In genomic region chr17:34823023-34823422, GRCh38 we compare ENCODE assay signal across 13 cellular contexts.
A peak's percentile ranks its signal among the peaks of the same experiment; 100 is the strongest.
DNase-seq lines count a peak whose midpoint lies in the region; ATAC-seq and TF ChIP-seq lines count a peak whose summit lies in the region.
"Had no signal": no experiment of that assay in that cellular context is flagged by ENCODE, and none has a peak within 500 bp of the region (broad histone marks: within the 10 kb centered on the region; RNA-seq: fewer than 3 reads in every experiment).

No MANE protein-coding gene starts in this region.

- H3K27me3 Mint-ChIP-seq in WTC11 (ENCODE audit: low read depth), result peaks cover 50% of the 10 kb centered on the region
- peaks cover 11% of the 10 kb centered on the region for H3K27me3 Mint-ChIP-seq in neural crest cell (ENCODE audit: low read depth)
- H3K27me3 Mint-ChIP-seq in stimulated activated memory B cell treated with anti-CD40 and anti-IgM and Interleukin-4, amounts not matched to agents 10 μg/mL and 1 μg/mL and 100 μg/mL, for 72 hours, result peaks cover 30% of the 10 kb centered on the region

- H3K4me3 ChIP-seq in HEK293 (ENCODE audit: low read depth, low read length), result no peak overlapping the region
- H3K4me3 ChIP-seq: HAP-1 had no signal

- H3K36me3 ChIP-seq in HEK293 (ENCODE audit: control insufficient read depth in 2 of 2, insufficient read depth in 1 of 2, low read length in 2 of 2), result no peaks in the 10 kb centered on the region
- H3K36me3 ChIP-seq: HAP-1 had no signal

- CTCF ChIA-PET in HEK293 (lab: Yijun Ruan, JAX), result interaction anchor here (1.1 kb wide), 1 partner anchor 303 kb away, joined by 3 read pairs; no protein-coding TSS in a partner anchor
- CTCF ChIA-PET in WTC11 (lab: Charles Lee), result no interaction called here

- ATAC-seq in WTC11 (no peak), HG03108 (IDR thresholded peaks at IDR 0.05; ENCODE audit: unreplicated experiment) (no peak)
- no peak for ATAC-seq in stimulated activated memory B cell treated with anti-CD40 and anti-IgM and Interleukin-4, amounts not matched to agents 10 μg/mL and 1 μg/mL and 100 μg/mL, for 72 hours

- no peak for TF ChIP-seq CTCF in HEK293 (tag by site-specific recombination; IDR thresholded peaks at IDR 0.05)
- TF ChIP-seq CTCF in WTC11 (IDR thresholded peaks at IDR 0.05), result no peak
- TF ChIP-seq CTCF in neural crest cell (conservative IDR thresholded peaks at IDR 0.05), result no peak

- no peak overlapping the region for H3K27ac ChIP-seq in HEK293 (ENCODE audit: extremely low read depth, low read depth, low read length)

- DNase-seq in WTC11 (ENCODE audit: low spot score), result no peak
- no peak for DNase-seq in neural crest cell (ENCODE audit: low read depth, low spot score)
- DNase-seq in central memory CD4-positive, alpha-beta T cell, result no peak
- DNase-seq: Calu3; CD4-positive, alpha-beta memory T cell; COR-L47; DMS79; EL; GOT3 had no signal

- H3K4me3 Mint-ChIP-seq in WTC11 (no peak overlapping the region), neural crest cell (no peak overlapping the region)
- no peak overlapping the region for H3K4me3 Mint-ChIP-seq in stimulated activated memory B cell treated with anti-CD40 and anti-IgM and Interleukin-4, amounts not matched to agents 10 μg/mL and 1 μg/mL and 100 μg/mL, for 72 hours
- H3K4me3 Mint-ChIP-seq: CD4-positive, alpha-beta memory T cell had no signal

- H3K36me3 Mint-ChIP-seq in WTC11 (no peaks in the 10 kb centered on the region), neural crest cell (ENCODE audit: low read depth) (no peaks in the 10 kb centered on the region)
- H3K36me3 Mint-ChIP-seq in stimulated activated memory B cell treated with anti-CD40 and anti-IgM and Interleukin-4, amounts not matched to agents 10 μg/mL and 1 μg/mL and 100 μg/mL, for 72 hours, result no peaks in the 10 kb centered on the region
- H3K36me3 Mint-ChIP-seq: CD4-positive, alpha-beta memory T cell had no signal

- no peaks in the 10 kb centered on the region for H3K4me1 ChIP-seq in HEK293 (ENCODE audit: control insufficient read depth, insufficient read depth, low read length)
- H3K4me1 ChIP-seq: HAP-1 had no signal

- H3K27ac Mint-ChIP-seq in WTC11 (no peak overlapping the region), neural crest cell (ENCODE audit: unreplicated experiment) (peak overlapping the region; percentile 28)
- H3K27ac Mint-ChIP-seq in stimulated activated memory B cell treated with anti-CD40 and anti-IgM and Interleukin-4, amounts not matched to agents 10 μg/mL and 1 μg/mL and 100 μg/mL, for 72 hours, result no peak overlapping the region

- H3K4me1 Mint-ChIP-seq in WTC11 (peaks cover 32% of the 10 kb centered on the region), neural crest cell (peaks cover 20% of the 10 kb centered on the region)
- H3K4me1 Mint-ChIP-seq in stimulated activated memory B cell treated with anti-CD40 and anti-IgM and Interleukin-4, amounts not matched to agents 10 μg/mL and 1 μg/mL and 100 μg/mL, for 72 hours, result no peaks in the 10 kb centered on the region

- no peaks in the 10 kb centered on the region for H3K9me3 Mint-ChIP-seq in WTC11
- H3K9me3 Mint-ChIP-seq in neural crest cell, result no peaks in the 10 kb centered on the region
- H3K9me3 Mint-ChIP-seq in stimulated activated memory B cell treated with anti-CD40 and anti-IgM and Interleukin-4, amounts not matched to agents 10 μg/mL and 1 μg/mL and 100 μg/mL, for 72 hours, result no peaks in the 10 kb centered on the region

- no peaks in the 10 kb centered on the region for H3K9me3 ChIP-seq in HEK293 (ENCODE audit: control insufficient read depth, insufficient read depth, low read depth, low read length)
- H3K9me3 ChIP-seq: HAP-1 had no signal

- POLR2A ChIA-PET in HEK293 (lab: Yijun Ruan, JAX), result no interaction called here
- POLR2A ChIA-PET in WTC11 (lab: Charles Lee), result no interaction called here

TF ChIP-seq in HEK293, 187 proteins besides CTCF, POLR2A, EP300 and RAD21:
- TF ChIP-seq GLIS1 (tag by site-specific recombination; IDR thresholded peaks at IDR 0.05) (peak; percentile 26; the same call in 1 of the 2 replicates), ZNF184 (tag by site-specific recombination; IDR thresholded peaks at IDR 0.05) (no peak)

TF ChIP-seq in WTC11, 78 proteins besides CTCF, POLR2A, EP300 and RAD21:
- TF ChIP-seq USF2 (CRISPR knock-in tag; IDR thresholded peaks at IDR 0.05) (peak; percentile 38; the same call in 1 of the 2 replicates), FOXP4 (CRISPR knock-in tag; IDR thresholded peaks at IDR 0.05) (no peak)
